Comparison of ENCODE assay signal across 25 cellular contexts in genomic region chr14:71959055-71959454, GRCh38. TPM values are rescaled to one million over a fixed set of nuclear protein-coding genes. Genes with fewer than 3 reads are reported as not detected.
"Had no signal": no experiment of that assay in that cellular context is flagged by ENCODE, and none has a peak within 500 bp of the region (broad histone marks: within the 10 kb centered on the region; RNA-seq: fewer than 3 reads in every experiment).

No MANE protein-coding gene starts in this region.

- H3K36me3 ChIP-seq: breast epithelium, esophagus squamous epithelium, heart right ventricle, neutrophil, thoracic aorta had no signal

- H3K27me3 ChIP-seq: breast epithelium, esophagus squamous epithelium, heart right ventricle, neutrophil had no signal

- H3K4me1 ChIP-seq: breast epithelium, esophagus squamous epithelium had no signal

- H3K9me3 ChIP-seq: breast epithelium, esophagus squamous epithelium, heart right ventricle, neutrophil, thoracic aorta had no signal

- ATAC-seq: activated CD8-positive, alpha-beta T cell treated with anti-CD3 and anti-CD28 coated beads for 36 hours; activated naive CD8-positive, alpha-beta T cell treated with anti-CD3 and anti-CD28 coated beads, Interleukin-2, amount 50 U/mL, for 24 hours; sciatic nerve; stimulated activated effector memory CD8-positive, alpha-beta T cell treated with anti-CD3 and anti-CD28 coated beads, Interleukin-12 subunit alpha, Interleukin-12 subunit beta, amount 100 ng/mL, for 72 hours; T-helper 17 cell; WTC11 had no signal

- H3K4me3 ChIP-seq: breast epithelium, esophagus squamous epithelium, heart right ventricle, skin epidermis, thoracic aorta had no signal

- DNase-seq: activated CD4-positive, alpha-beta T cell treated with anti-CD3 and anti-CD28 coated beads for 1 hour; activated CD4-positive, alpha-beta T cell treated with anti-CD3 and anti-CD28 coated beads, Interleukin-2, amount 10 ng/mL, durations not matched to agents 7 days and 5 days; activated CD8-positive, alpha-beta T cell treated with anti-CD3 and anti-CD28 coated beads for 36 hours; activated naive CD8-positive, alpha-beta T cell treated with anti-CD3 and anti-CD28 coated beads, Interleukin-2, amount 50 U/mL, for 24 hours; activated T-cell treated with anti-CD3 and anti-CD28 coated beads, Interleukin-2, amount 50 U/mL, for 48 hours; amygdala; central memory CD4-positive, alpha-beta T cell; esophagus squamous epithelium; foreskin melanocyte; heart right ventricle; naive B cell; nephron progenitor cell; stimulated activated CD4-positive, alpha-beta T cell treated with anti-CD3 and anti-CD28 coated beads, Interleukin-4, amount 100 ng/mL, for 24 hours; T-helper 17 cell; T1000 had no signal

- H3K27ac ChIP-seq: breast epithelium, epithelial cell of prostate, esophagus squamous epithelium, neutrophil, skin epidermis, thoracic aorta had no signal

RNA-seq across cellular contexts. Expression of gene RGS6, which starts 26.8 kb away (rescaled TPM):
- total RNA-seq: activated CD8-positive, alpha-beta T cell treated with anti-CD3 and anti-CD28 coated beads for 36 hours; glomerular endothelial cell; renal cortical epithelial cell had no signal
